8 cellular contexts compared by ENCODE assay signal in genomic region chr7:25124485-25125136, GRCh38. TPM values are rescaled to one million over a fixed set of nuclear protein-coding genes. Genes with fewer than 3 reads are reported as not detected.
DNase-seq lines count a peak whose midpoint lies in the region; ATAC-seq and TF ChIP-seq lines count a peak whose summit lies in the region.

No MANE protein-coding gene starts in this region.

- H3K27ac Mint-ChIP-seq in activated T-cell treated with anti-CD3 and anti-CD28 coated beads, Interleukin-2, amount 50 U/mL, for 72 hours, result peak overlapping the region; percentile 99

- peak overlapping the region; percentile 90 to 97 for H3K4me3 Mint-ChIP-seq in activated T-cell treated with anti-CD3 and anti-CD28 coated beads, Interleukin-2, amount 50 U/mL, for 72 hours

- peak overlapping the region; percentile 90 for H3K9ac ChIP-seq in KMS-11

- H3K4me3 ChIP-seq in KMS-11 (IDR thresholded peaks at IDR 0.05; ENCODE audit: insufficient read depth, low read depth, low read length) (peak overlapping the region; percentile 7), gastroesophageal sphincter (peak overlapping the region; percentile 93 to 96)

- DNase-seq in activated T-cell treated with anti-CD3 and anti-CD28 coated beads, Interleukin-2, amount 50 U/mL, for 72 hours, result peak in 1 of 2 donors; percentile 18
- DNase-seq in putamen (ENCODE audit: low spot score) (peak; percentile 38), inferior parietal cortex (ENCODE audit: extremely low spot score) (no peak), GM10248 (ENCODE audit: extremely low spot score) (no peak)

- TF ChIP-seq CTCF in KMS-11 (conservative IDR thresholded peaks at IDR 0.05; ENCODE audit: low read depth, low read length) (no peak), gastroesophageal sphincter (IDR thresholded peaks at IDR 0.05) (no peak), GM10248 (IDR thresholded peaks at IDR 0.05; ENCODE audit: control extremely low read depth, extremely low read depth, low read depth, missing control alignments) (no peak)

- H4K20me1 ChIP-seq in KMS-11 (ENCODE audit: insufficient read depth), result peaks cover 11% of the 10 kb centered on the region; the same call in 1 of the 2 replicates

- peaks cover 42% of the 10 kb centered on the region for H3K4me1 Mint-ChIP-seq in activated T-cell treated with anti-CD3 and anti-CD28 coated beads, Interleukin-2, amount 50 U/mL, for 72 hours (ENCODE audit: low read depth)

- H3K27me3 ChIP-seq in KMS-11 (ENCODE audit: insufficient read depth, low read depth), result no peaks in the 10 kb centered on the region
- no peaks in the 10 kb centered on the region for H3K27me3 ChIP-seq in gastroesophageal sphincter

- POLR2A ChIA-PET in GM10248 (lab: Yijun Ruan, JAX), result interaction anchor here (0.5 to 2.2 kb wide), 19 partner anchors 8 to 1594 kb away, joined by 3 to 17 read pairs (median 4); partner anchors contain the start of genes CBX3, CCDC126, FAM221A and OSBPL3

- H3K4me2 ChIP-seq in KMS-11, result peak overlapping the region; percentile 95

- H3K4me1 ChIP-seq in KMS-11 (ENCODE audit: low read depth, poor library complexity, severe bottlenecking) (peaks cover 28% of the 10 kb centered on the region), gastroesophageal sphincter (peaks cover 0 to 28% (median 4%) of the 10 kb centered on the region in 3 donors)

- no peaks in the 10 kb centered on the region for H3K27me3 Mint-ChIP-seq in activated T-cell treated with anti-CD3 and anti-CD28 coated beads, Interleukin-2, amount 50 U/mL, for 72 hours (ENCODE audit: low read depth)

- CTCF ChIA-PET in GM10248 (lab: Yijun Ruan, JAX), result interaction anchor here (0.8 to 3.2 kb wide), 5 partner anchors 23 to 55 kb away, joined by 3 to 24 read pairs (median 9); a partner anchor contains a TSS

- peaks cover 16 to 42% of the 10 kb centered on the region in 2 donors for H3K36me3 Mint-ChIP-seq in activated T-cell treated with anti-CD3 and anti-CD28 coated beads, Interleukin-2, amount 50 U/mL, for 72 hours (ENCODE audit: insufficient read depth in 2 of 2)

- H3K36me3 ChIP-seq in KMS-11 (ENCODE audit: insufficient read depth) (peaks cover 18% of the 10 kb centered on the region; the same call in 1 of the 2 replicates), gastroesophageal sphincter (peaks cover 0 to 35% of the 10 kb centered on the region in 2 donors)

- H2AFZ ChIP-seq in KMS-11 (ENCODE audit: low read depth), result no peak overlapping the region

- peak overlapping the region; percentile 72 for H3K27ac ChIP-seq in KMS-11
- H3K27ac ChIP-seq in gastroesophageal sphincter, result peak overlapping the region; percentile 97 to 100 (median 98)

- 0 to 1% methylated on average over 3 to 16 of the region's 31 CpGs for WGBS in gastroesophageal sphincter (ENCODE audit: low coverage in 1 of 2), 2 donors

- H3K79me2 ChIP-seq in KMS-11 (ENCODE audit: insufficient read depth, low read depth), result peaks cover 28% of the 10 kb centered on the region

- ATAC-seq in GM19023 (IDR thresholded peaks at IDR 0.05; ENCODE audit: unreplicated experiment) (peak; percentile 23), gastroesophageal sphincter (no peak), HG03108 (IDR thresholded peaks at IDR 0.05; ENCODE audit: unreplicated experiment) (no peak)
- ATAC-seq in activated T-cell treated with anti-CD3 and anti-CD28 coated beads, Interleukin-2, amount 50 U/mL, for 72 hours (replicated peaks in 1 of 2), result no peak

- no peak for TF ChIP-seq EP300 in gastroesophageal sphincter (IDR thresholded peaks at IDR 0.05)

- H3K9me3 ChIP-seq in gastroesophageal sphincter, result no peaks in the 10 kb centered on the region

- no peak for TF ChIP-seq POLR2A in gastroesophageal sphincter (IDR thresholded peaks at IDR 0.05)

- H3K9me3 Mint-ChIP-seq in activated T-cell treated with anti-CD3 and anti-CD28 coated beads, Interleukin-2, amount 50 U/mL, for 72 hours, result no peaks in the 10 kb centered on the region

RNA-seq across cellular contexts. Expression of gene CYCS, which starts 0.4 kb away (rescaled TPM):
- 100 to 1,000 TPM; 147 to 158 TPM for total RNA-seq in activated T-cell treated with anti-CD3 and anti-CD28 coated beads, Interleukin-2, amount 50 U/mL, for 72 hours
- 10 to 100 TPM; 44.2 to 61.2 (median 48.5) TPM for total RNA-seq in gastroesophageal sphincter
